ENCODE assay signal across 7 cellular contexts in genomic region chrX:153318811-153319210, GRCh38. TPM values are rescaled to one million over a fixed set of nuclear protein-coding genes. Genes with fewer than 3 reads are reported as not detected.
"Had no signal": no experiment of that assay in that cellular context is flagged by ENCODE, and none has a peak within 500 bp of the region (broad histone marks: within the 10 kb centered on the region; RNA-seq: fewer than 3 reads in every experiment).

No MANE protein-coding gene starts in this region.

- H3K4me3 Mint-ChIP-seq: GM23338, H9 had no signal

- H3K27ac Mint-ChIP-seq: GM23338, H9 had no signal

- H3K9me3 Mint-ChIP-seq: GM23338 had no signal

- H3K4me3 ChIP-seq: GM23338, K562 had no signal

- DNase-seq: H9, HCEC 1CT, IMR-90, KG1 had no signal

- ATAC-seq: K562 had no signal

RNA-seq across cellular contexts. Expression of gene PNMA6F, which starts 2.8 kb away (rescaled TPM):
- total RNA-seq: H9, HT-29, IMR-90, K562 had no signal
- polyA plus RNA-seq: IMR-90, K562 had no signal
